Comparison of ENCODE assay signal across 14 cellular contexts in the genomic region with DNA sequence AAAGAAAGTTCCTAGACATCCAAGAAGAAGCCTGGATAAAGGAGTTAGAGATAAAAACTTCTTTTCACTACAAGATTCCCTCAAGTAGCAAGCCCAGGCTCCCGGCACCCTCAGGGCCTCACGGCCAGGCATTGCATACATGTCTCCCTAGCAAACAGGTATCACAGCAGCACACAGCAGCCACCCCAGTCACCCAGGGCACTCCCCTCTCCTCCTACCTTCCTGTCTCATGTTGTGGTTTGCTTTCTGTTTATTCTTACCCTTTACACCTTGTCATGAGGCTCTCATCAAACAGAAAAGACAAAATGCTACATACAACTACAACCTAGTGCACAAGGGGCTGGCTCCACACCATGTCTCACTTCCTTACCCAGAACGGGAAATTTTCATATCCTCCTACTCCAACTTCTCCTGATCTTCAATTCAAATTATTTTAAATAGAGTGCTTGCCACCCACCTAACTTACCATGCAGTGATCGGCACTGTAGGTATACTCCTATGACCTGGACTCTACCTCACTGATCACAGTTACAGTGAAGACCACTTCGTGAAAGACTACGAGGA. TPM values are rescaled to one million over a fixed set of nuclear protein-coding genes. Genes with fewer than 3 reads are reported as not detected.
A peak's percentile ranks its signal among the peaks of the same experiment; 100 is the strongest.
DNase-seq lines count a peak whose midpoint lies in the region; ATAC-seq and TF ChIP-seq lines count a peak whose summit lies in the region.
"Had no signal": no experiment of that assay in that cellular context is flagged by ENCODE, and none has a peak within 500 bp of the region (broad histone marks: within the 10 kb centered on the region; RNA-seq: fewer than 3 reads in every experiment).

No MANE protein-coding gene starts in this region.

- H3K36me3 Mint-ChIP-seq in CD4-positive, alpha-beta memory T cell, result peaks cover 46 to 73% of the 10 kb centered on the region in 2 donors
- peaks cover 76% of the 10 kb centered on the region for H3K36me3 Mint-ChIP-seq in activated T-helper 2 cell treated with anti-CD3 and anti-CD28 coated beads, Interferon-gamma antibody, Interleukin-2, Interleukin-4, amounts not matched to agents 10 μg/mL and 5 μg/mL and 100 μg/mL, durations not matched to agents 14 hours and 24 hours and 36 hours (ENCODE audit: low read depth)
- H3K36me3 Mint-ChIP-seq in naive B cell, result peaks cover 27 to 32% of the 10 kb centered on the region in 2 donors

- no peaks in the 10 kb centered on the region for H3K27me3 ChIP-seq in CD4-positive, alpha-beta memory T cell (ENCODE audit: insufficient read depth, low read length)
- H3K27me3 ChIP-seq in PC-3 (ENCODE audit: low read length), result no peaks in the 10 kb centered on the region
- H3K27me3 ChIP-seq: cardiac muscle cell had no signal

- no TSS peak for BruUV-seq in PC-3 (replicated peaks; lab: Mats Ljungman, UMichigan)

- no peak overlapping the region for H3K9ac ChIP-seq in PC-3 (ENCODE audit: low read length)
- H3K9ac ChIP-seq: GM23248 had no signal

- peak overlapping the region; percentile 33 for H3K27ac ChIP-seq in CD4-positive, alpha-beta memory T cell (ENCODE audit: low read depth, low read length)
- H3K27ac ChIP-seq in PC-3 (ENCODE audit: low read length), result no peak overlapping the region
- H3K27ac ChIP-seq: cardiac muscle cell, GM23248, lower lobe of right lung had no signal

- H3K79me2 ChIP-seq in PC-3 (ENCODE audit: low read length), result peaks cover 36% of the 10 kb centered on the region; the same call in 1 of the 2 replicates

- intact Hi-C loops in CD4-positive, alpha-beta memory T cell (cut with micrococcal nuclease), result loop anchor here (1.0 to 2.0 kb wide), 5 partner anchors 13 to 42 kb away; a partner anchor contains a TSS
- intact Hi-C loops in activated T-helper 2 cell treated with anti-CD3 and anti-CD28 coated beads, Interferon-gamma antibody, Interleukin-2, Interleukin-4, amounts not matched to agents 10 μg/mL and 5 μg/mL and 100 μg/mL, durations not matched to agents 14 hours and 24 hours and 36 hours (cut with micrococcal nuclease), result loop anchor here (2.0 to 5.0 kb wide), 2 partner anchors 18 to 43 kb away; a partner anchor contains a TSS
- intact Hi-C loops in PC-3 (cut with micrococcal nuclease), result loop anchor here (5.0 kb wide), 1 partner anchor 43 kb away; a partner anchor contains a TSS

- H3K9me3 ChIP-seq in CD4-positive, alpha-beta memory T cell (ENCODE audit: control insufficient read depth in 1 of 2, low read length in 2 of 2), result no peaks in the 10 kb centered on the region
- no peaks in the 10 kb centered on the region for H3K9me3 ChIP-seq in PC-3 (ENCODE audit: low read length)
- H3K9me3 ChIP-seq: lower lobe of right lung had no signal

- peaks cover 87% of the 10 kb centered on the region for H3K4me1 ChIP-seq in CD4-positive, alpha-beta memory T cell (ENCODE audit: insufficient read depth, low read length)
- peaks cover 33% of the 10 kb centered on the region for H3K4me1 ChIP-seq in PC-3 (ENCODE audit: insufficient read depth, low read length)

- CTCF ChIA-PET in CD4-positive, alpha-beta memory T cell (lab: Charles Lee; ENCODE audit: partially characterized antibody), result interaction anchor here (0.8 to 1.8 kb wide), 8 partner anchors 9 to 50 kb away, joined by 3 to 7 read pairs (median 4); no protein-coding TSS in a partner anchor
- CTCF ChIA-PET in PC-3 (lab: Charles Lee), result no interaction called here

- no peak overlapping the region for H3K4me2 ChIP-seq in PC-3 (ENCODE audit: low read length)

- H3K27ac Mint-ChIP-seq in CD4-positive, alpha-beta memory T cell, result peak overlapping the region; percentile 70 to 98 (median 89)
- peak overlapping the region; percentile 59 for H3K27ac Mint-ChIP-seq in activated T-helper 2 cell treated with anti-CD3 and anti-CD28 coated beads, Interferon-gamma antibody, Interleukin-2, Interleukin-4, amounts not matched to agents 10 μg/mL and 5 μg/mL and 100 μg/mL, durations not matched to agents 14 hours and 24 hours and 36 hours
- peak overlapping the region; percentile 31 to 89 (median 80) for H3K27ac Mint-ChIP-seq in naive B cell

- no peaks in the 10 kb centered on the region for H3K9me3 Mint-ChIP-seq in CD4-positive, alpha-beta memory T cell
- H3K9me3 Mint-ChIP-seq in activated T-helper 2 cell treated with anti-CD3 and anti-CD28 coated beads, Interferon-gamma antibody, Interleukin-2, Interleukin-4, amounts not matched to agents 10 μg/mL and 5 μg/mL and 100 μg/mL, durations not matched to agents 14 hours and 24 hours and 36 hours, result no peaks in the 10 kb centered on the region
- no peaks in the 10 kb centered on the region for H3K9me3 Mint-ChIP-seq in naive B cell

- peak overlapping the region; percentile 41 to 75 (median 72) for H3K4me3 Mint-ChIP-seq in CD4-positive, alpha-beta memory T cell
- H3K4me3 Mint-ChIP-seq in activated T-helper 2 cell treated with anti-CD3 and anti-CD28 coated beads, Interferon-gamma antibody, Interleukin-2, Interleukin-4, amounts not matched to agents 10 μg/mL and 5 μg/mL and 100 μg/mL, durations not matched to agents 14 hours and 24 hours and 36 hours (ENCODE audit: low read depth), result no peak overlapping the region
- H3K4me3 Mint-ChIP-seq in naive B cell, result peak overlapping the region in 2 of 8 donors; percentile 39 to 42

- no peaks in the 10 kb centered on the region for H3K27me3 Mint-ChIP-seq in CD4-positive, alpha-beta memory T cell
- H3K27me3 Mint-ChIP-seq in activated T-helper 2 cell treated with anti-CD3 and anti-CD28 coated beads, Interferon-gamma antibody, Interleukin-2, Interleukin-4, amounts not matched to agents 10 μg/mL and 5 μg/mL and 100 μg/mL, durations not matched to agents 14 hours and 24 hours and 36 hours (ENCODE audit: low read depth), result no peaks in the 10 kb centered on the region
- no peaks in the 10 kb centered on the region for H3K27me3 Mint-ChIP-seq in naive B cell

- peaks cover 46 to 83% (median 69%) of the 10 kb centered on the region in 4 donors for H3K4me1 Mint-ChIP-seq in CD4-positive, alpha-beta memory T cell
- H3K4me1 Mint-ChIP-seq in activated T-helper 2 cell treated with anti-CD3 and anti-CD28 coated beads, Interferon-gamma antibody, Interleukin-2, Interleukin-4, amounts not matched to agents 10 μg/mL and 5 μg/mL and 100 μg/mL, durations not matched to agents 14 hours and 24 hours and 36 hours (ENCODE audit: low read depth), result peaks cover 55% of the 10 kb centered on the region
- peaks cover 38 to 61% (median 41%) of the 10 kb centered on the region in 3 donors for H3K4me1 Mint-ChIP-seq in naive B cell

- H3F3A ChIP-seq in PC-3 (ENCODE audit: low read length, unreplicated experiment), result peaks cover 10% of the 10 kb centered on the region

- no peak overlapping the region for H3K4me3 ChIP-seq in CD4-positive, alpha-beta memory T cell (ENCODE audit: low read length in 2 of 2)
- no peak overlapping the region for H3K4me3 ChIP-seq in PC-3 (ENCODE audit: low read length)
- H3K4me3 ChIP-seq: cardiac muscle cell, GM23248, lower lobe of right lung had no signal

- peaks cover 8% of the 10 kb centered on the region for H4K20me1 ChIP-seq in PC-3 (ENCODE audit: low read length)

- DNase-seq in CD4-positive, alpha-beta memory T cell, result peak; percentile 65 to 80 (median 74)
- DNase-seq in T-helper 22 cell (ENCODE audit: low read depth), result peak; percentile 31
- DNase-seq in activated T-helper 2 cell treated with anti-CD3 and anti-CD28 coated beads, Interferon-gamma antibody, Interleukin-2, Interleukin-4, amounts not matched to agents 10 μg/mL and 5 μg/mL and 100 μg/mL, durations not matched to agents 14 hours and 24 hours and 36 hours (ENCODE audit: low spot score), result no peak
- no peak for DNase-seq in naive B cell
- DNase-seq in PC-3, result no peak
- DNase-seq in HuH-7 (ENCODE audit: low spot score), result no peak
- no peak for DNase-seq in NOMO-1 treated with dmso at 0.1 percent for 144 hours (lab: John Stamatoyannopoulos, UW; ENCODE audit: unreplicated experiment)
- DNase-seq in NCI-H82 (lab: John Stamatoyannopoulos, UW), result no peak
- DNase-seq: DMS79 treated with DMSO at 0.1 percent for 48 hours; GM23248; lower lobe of right lung; NCI-H2029 treated with DMSO at 0.1 percent for 48 hours; NK-92 treated with Interleukin-12 subunit alpha and Interleukin-12 subunit beta, amount 100 ng/mL, for 24 hours had no signal

- no peak overlapping the region for H2AFZ ChIP-seq in PC-3 (ENCODE audit: low read length)
- H2AFZ ChIP-seq: GM23248 had no signal

- H3K9me2 ChIP-seq in PC-3 (replicated peaks; ENCODE audit: low read length), result no peaks in the 10 kb centered on the region

- no peak for TF ChIP-seq CTCF in PC-3 (conservative IDR thresholded peaks at IDR 0.05; ENCODE audit: low read depth, low read length)

- ATAC-seq in naive B cell (ENCODE audit: low read depth in 2 of 2), result no peak
- no peak for ATAC-seq in PC-3
- ATAC-seq: lower lobe of right lung had no signal

- H3K36me3 ChIP-seq in CD4-positive, alpha-beta memory T cell (ENCODE audit: insufficient read depth, low read length), result peaks cover 49% of the 10 kb centered on the region
- H3K36me3 ChIP-seq in PC-3 (ENCODE audit: low read depth, low read length), result peaks cover 39% of the 10 kb centered on the region

- POLR2A ChIA-PET in CD4-positive, alpha-beta memory T cell (lab: Charles Lee; ENCODE audit: partially characterized antibody), result interaction anchor here (0.9 to 6.4 kb wide), 4 partner anchors 23 to 41 kb away, joined by 3 to 33 read pairs (median 8); no protein-coding TSS in a partner anchor
- POLR2A ChIA-PET in PC-3 (lab: Charles Lee; ENCODE audit: unreplicated experiment), result interaction anchor here (0.6 kb wide), 1 partner anchor 14 kb away, joined by 20 read pairs; no protein-coding TSS in a partner anchor

RNA-seq across cellular contexts. Expression of a gene that starts 42.7 kb away (rescaled TPM):
- total RNA-seq in CD4-positive, alpha-beta memory T cell, result 100 to 1,000 TPM; 347 to 350 TPM
- polyA plus RNA-seq in CD4-positive, alpha-beta memory T cell, result 10 to 100 TPM; 35.7 to 90.7 TPM
- 227 and 230 TPM in 2 replicates for total RNA-seq in activated T-helper 2 cell treated with anti-CD3 and anti-CD28 coated beads, Interferon-gamma antibody, Interleukin-2, Interleukin-4, amounts not matched to agents 10 μg/mL and 5 μg/mL and 100 μg/mL, durations not matched to agents 14 hours and 24 hours and 36 hours
- 10 to 100 TPM; 34.0 to 59.1 (median 56.1) TPM for polyA plus RNA-seq in naive B cell (ENCODE audit: low read depth in 6 of 6)
- total RNA-seq in PC-3 (2014; rRNA removed), result 106 and 110 TPM in 2 replicates

Comparison
In these comparisons a context has a peak if more than half of its experiments do, and no peak if none do; other contexts are left out.
1. DNase-seq: peak in CD4-positive, alpha-beta memory T cell (5 of 5) and T-helper 22 cell (single experiment); none in activated T-helper 2 cell treated with anti-CD3 and anti-CD28 coated beads, Interferon-gamma antibody, Interleukin-2, Interleukin-4, amounts not matched to agents 10 μg/mL and 5 μg/mL and 100 μg/mL, durations not matched to agents 14 hours and 24 hours and 36 hours (single experiment), naive B cell (single experiment), PC-3 (single experiment), HuH-7 (single experiment), NOMO-1 treated with dmso at 0.1 percent for 144 hours (single experiment) and NCI-H82 (single experiment).
2. Peak in every context shown above with its lines, with median percentiles within 50 percentile points of each other: H3K27ac Mint-ChIP-seq.